20 cellular contexts compared by ENCODE assay signal in the genomic region with DNA sequence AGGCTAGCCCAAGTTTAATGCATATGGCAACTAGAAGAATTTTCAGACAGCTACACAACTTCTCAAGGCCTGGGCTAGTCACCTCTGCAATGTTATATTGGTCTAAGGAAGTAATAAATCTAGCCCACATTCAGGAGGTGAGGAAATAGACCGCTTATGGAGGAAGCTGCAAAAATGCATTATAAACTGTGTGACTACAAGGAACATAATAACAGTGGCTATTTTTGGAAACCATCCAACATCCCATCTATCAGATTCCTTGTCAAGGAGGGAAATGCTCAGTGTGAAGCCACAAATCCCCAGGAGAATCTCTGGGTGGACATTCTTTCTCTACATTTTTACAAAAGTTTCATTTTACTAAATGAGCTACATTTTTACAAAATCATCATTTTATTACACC.
DNase-seq lines count a peak whose midpoint lies in the region; FAIRE-seq and TF ChIP-seq lines count a peak whose summit lies in the region.
"Had no signal": no experiment of that assay in that cellular context is flagged by ENCODE, and none has a peak within 500 bp of the region (broad histone marks: within the 10 kb centered on the region; RNA-seq: fewer than 3 reads in every experiment).

No MANE protein-coding gene starts in this region.

- H3K4me1 ChIP-seq in sigmoid colon = no peaks in the 10 kb centered on the region
- H3K4me1 ChIP-seq: heart right ventricle, pancreas, testis had no signal

- no peak for TF ChIP-seq CTCF in cardiac fibroblast (IDR thresholded peaks at IDR 0.05; ENCODE audit: low read depth, low read length)
- no peak for TF ChIP-seq CTCF in osteocyte (IDR thresholded peaks at IDR 0.05)
- TF ChIP-seq CTCF in sigmoid colon (IDR thresholded peaks at IDR 0.05) = no peak

- DNase-seq in Daoy (ENCODE audit: low read depth) = peak; percentile 32
- peak; percentile 24 for DNase-seq in HT-29 (ENCODE audit: low spot score)
- DNase-seq in cardiac fibroblast (ENCODE audit: low read depth in 2 of 2) = peak; percentile 58 to 60
- no peak for DNase-seq in osteocyte (ENCODE audit: extremely low spot score, unreplicated experiment)
- no peak for DNase-seq in sigmoid colon
- no peak for DNase-seq in GM12892 (ENCODE audit: insufficient read length)
- no peak for DNase-seq in germinal center (ENCODE audit: low spot score)
- DNase-seq: activated CD4-positive, CD25-positive, alpha-beta regulatory T cell; activated naive CD4-positive, alpha-beta T cell treated with anti-CD3 and anti-CD28 coated beads, Interleukin-2, amount 50 U/mL, for 16 hours; CD4-positive, CD25-positive, alpha-beta regulatory T cell; cerebellar nuclear complex; heart right ventricle; left cardiac atrium; mucosa of descending colon; NCI-H1436 treated with DMSO at 0.1 percent for 48 hours; NCI-H524; pancreas; testis had no signal

- peaks cover 20% of the 10 kb centered on the region for H3K9me3 Mint-ChIP-seq in osteocyte (ENCODE audit: unreplicated experiment)

- WGBS in sigmoid colon, 2 donors = 18 to 44% methylated on average over 1 of the region's 1 CpG

- intact Hi-C loops in sigmoid colon (cut with DNase I) = no loop called here

- H3K27ac Mint-ChIP-seq in osteocyte (ENCODE audit: unreplicated experiment) = peak overlapping the region; percentile 78
- H3K27ac Mint-ChIP-seq: CD4-positive, CD25-positive, alpha-beta regulatory T cell had no signal

- H3K27me3 ChIP-seq in sigmoid colon = no peaks in the 10 kb centered on the region
- H3K27me3 ChIP-seq: heart right ventricle, pancreas, testis had no signal

- no peak overlapping the region for H3K27ac ChIP-seq in sigmoid colon
- H3K27ac ChIP-seq: heart right ventricle, pancreas, RWPE1, testis had no signal

- no peaks in the 10 kb centered on the region for H3K9me3 ChIP-seq in sigmoid colon
- H3K9me3 ChIP-seq: heart right ventricle, mucosa of descending colon, pancreas, testis had no signal

- H3K36me3 Mint-ChIP-seq in osteocyte (ENCODE audit: unreplicated experiment) = peaks cover 5% of the 10 kb centered on the region
- H3K36me3 Mint-ChIP-seq: CD4-positive, CD25-positive, alpha-beta regulatory T cell had no signal

- FAIRE-seq in GM12892 (lab: Jason Lieb, UNC) = no peak
- FAIRE-seq: endometrium, pancreas had no signal

- H3K4me3 ChIP-seq in cardiac fibroblast (replicated peaks in 1 of 2; ENCODE audit: low read depth in 2 of 2, low read length in 2 of 2) (no peak overlapping the region), sigmoid colon (no peak overlapping the region)
- H3K4me3 ChIP-seq: heart right ventricle, mucosa of descending colon, pancreas, testis had no signal

- no peaks in the 10 kb centered on the region for H3K36me3 ChIP-seq in sigmoid colon
- H3K36me3 ChIP-seq: heart right ventricle, pancreas had no signal

- peaks cover 71% of the 10 kb centered on the region for H3K4me1 Mint-ChIP-seq in osteocyte (ENCODE audit: unreplicated experiment)
- H3K4me1 Mint-ChIP-seq: CD4-positive, CD25-positive, alpha-beta regulatory T cell had no signal

- H3K4me3 Mint-ChIP-seq in osteocyte (ENCODE audit: unreplicated experiment) = no peak overlapping the region
- H3K4me3 Mint-ChIP-seq: CD4-positive, CD25-positive, alpha-beta regulatory T cell had no signal

- no peak for TF ChIP-seq EP300 in sigmoid colon (IDR thresholded peaks at IDR 0.05)

- TF ChIP-seq POLR2A in sigmoid colon (IDR thresholded peaks at IDR 0.05) (no peak), GM12892 (IDR thresholded peaks at IDR 0.05; ENCODE audit: low read depth, low read length) (no peak)

- no peaks in the 10 kb centered on the region for H3K27me3 Mint-ChIP-seq in osteocyte (ENCODE audit: unreplicated experiment)
- H3K27me3 Mint-ChIP-seq: CD4-positive, CD25-positive, alpha-beta regulatory T cell had no signal

Comparison
In these comparisons a context has a peak if more than half of its experiments do, and no peak if none do; other contexts are left out.
1. DNase-seq: peak in Daoy (single experiment), HT-29 (single experiment) and cardiac fibroblast (2 of 2); none in osteocyte (single experiment), sigmoid colon (single experiment), GM12892 (single experiment) and germinal center (single experiment).